16 cellular contexts compared by ENCODE assay signal in genomic region chr5:146888341-146888978, GRCh38. TPM values are rescaled to one million over a fixed set of nuclear protein-coding genes. Genes with fewer than 3 reads are reported as not detected.
DNase-seq lines count a peak whose midpoint lies in the region; ATAC-seq, FAIRE-seq and TF ChIP-seq lines count a peak whose summit lies in the region.
"Had no signal": no experiment of that assay in that cellular context is flagged by ENCODE, and none has a peak within 500 bp of the region (broad histone marks: within the 10 kb centered on the region; RNA-seq: fewer than 3 reads in every experiment).

No MANE protein-coding gene starts in this region.

- H2BK5ac ChIP-seq in H1 (ENCODE audit: low read depth, low read length) = no peak overlapping the region

- H3K23me2 ChIP-seq in H1 (ENCODE audit: low read depth, low read length) = no peaks in the 10 kb centered on the region; the same call in 1 of the 2 replicates

- no peak overlapping the region for H3K4ac ChIP-seq in H1 (replicated peaks; ENCODE audit: insufficient read length, low read depth, low read length)

- no peak overlapping the region for H3K23ac ChIP-seq in H1 (ENCODE audit: insufficient read length)

- no peaks in the 10 kb centered on the region for H3K79me2 ChIP-seq in H1 (ENCODE audit: control insufficient read depth in 1 of 2, insufficient read depth in 2 of 2, low read length in 2 of 2)
- H3K79me2 ChIP-seq in SK-N-SH (ENCODE audit: insufficient read depth) = no peaks in the 10 kb centered on the region
- no peaks in the 10 kb centered on the region for H3K79me2 ChIP-seq in Karpas-422 (ENCODE audit: low read length)

- peak overlapping the region in 1 of 2 experiments; percentile 43; a peak in 3 of 4 replicates for H3K4me2 ChIP-seq in H1 (ENCODE audit: insufficient read depth in 1 of 2, low read depth in 2 of 2, low read length in 2 of 2)
- no peak overlapping the region for H3K4me2 ChIP-seq in SK-N-SH
- H3K4me2 ChIP-seq in Karpas-422 (ENCODE audit: low read depth, low read length, poor library complexity, severe bottlenecking) = no peak overlapping the region

- no peak overlapping the region for H3K14ac ChIP-seq in H1 (ENCODE audit: insufficient read length)

- WGBS in H1 (ENCODE audit: extremely low coverage in 1 of 2, insufficient coverage in 1 of 2, insufficient read length in 1 of 2, insufficient replicate concordance in 2 of 2, low coverage in 1 of 2, low lambda C conversion rate in 2 of 2, missing lambda C conversion rate in 1 of 2), 2 experiments = 44% methylated on average over 3 of the region's 3 CpGs; no CpG with 5 or more reads in 1 of the 2 experiments
- WGBS in SK-N-SH (ENCODE audit: low lambda C conversion rate) = 44% methylated on average over 3 of the region's 3 CpGs

- TF ChIP-seq RAD21 in H1 (IDR thresholded peaks at IDR 0.05 in 1 of 2, conservative IDR thresholded peaks at IDR 0.05 in 1 of 2; ENCODE audit: low read depth in 2 of 2, low read length in 2 of 2) (no peak), SK-N-SH (IDR thresholded peaks at IDR 0.05; ENCODE audit: low read length) (no peak)

- H3K36me3 ChIP-seq in H7 (replicated peaks; ENCODE audit: control insufficient read depth, insufficient read depth, low read length) (no peaks in the 10 kb centered on the region), H1 (ENCODE audit: control insufficient read depth in 2 of 4, insufficient read depth in 4 of 4, low read length in 3 of 4) (no peaks in the 10 kb centered on the region), neuron (ENCODE audit: insufficient read depth, low read length) (no peaks in the 10 kb centered on the region), SK-N-SH (replicated peaks in 1 of 2; ENCODE audit: control insufficient read depth in 1 of 2, insufficient read depth in 2 of 2, low read length in 1 of 2) (no peaks in the 10 kb centered on the region), Karpas-422 (ENCODE audit: insufficient read depth, low read length) (no peaks in the 10 kb centered on the region)

- no peaks in the 10 kb centered on the region for H3K79me1 ChIP-seq in H1 (ENCODE audit: low read depth, low read length)

- H2AK5ac ChIP-seq in H1 (ENCODE audit: low read depth, low read length) = no peak overlapping the region; the same call in 1 of the 2 replicates

- peak overlapping the region; percentile 32; the same call in 1 of the 2 replicates for H2BK12ac ChIP-seq in H1 (ENCODE audit: low read depth, low read length)

- no peak overlapping the region for H4K5ac ChIP-seq in H1 (ENCODE audit: insufficient read length, low read depth, low read length)

- DNase-seq in H7 (peak; percentile 53), H1 (ENCODE audit: low read depth in 1 of 2, low spot score in 2 of 2) (no peak), DMS114 treated with DMSO at 0.1 percent for 48 hours (lab: John Stamatoyannopoulos, UW; ENCODE audit: unreplicated experiment) (no peak), SK-N-SH (no peak), Karpas-422 (no peak)
- DNase-seq: C1 segment of cervical spinal cord; CD4-positive, alpha-beta memory T cell; DND-41; GDM1; GOT3; KG1 had no signal

- H3K4me3 ChIP-seq in H7 (ENCODE audit: insufficient read depth, low read depth, low read length) (no peak overlapping the region), H1 (ENCODE audit: extremely low read depth in 1 of 4, insufficient read depth in 2 of 4, low read depth in 3 of 4, low read length in 4 of 4) (no peak overlapping the region), neuron (ENCODE audit: low read length) (peak overlapping the region; percentile 20), SK-N-SH (ENCODE audit: low read depth in 2 of 2, low read length in 1 of 2) (no peak overlapping the region), Karpas-422 (ENCODE audit: low read length) (no peak overlapping the region)

- no peak for ATAC-seq in HG03139 (IDR thresholded peaks at IDR 0.05; ENCODE audit: unreplicated experiment)

- no peak overlapping the region for H4K8ac ChIP-seq in H1 (ENCODE audit: extremely low read depth, insufficient read depth, low read length)

- POLR2A ChIA-PET in H1 (lab: Charles Lee; ENCODE audit: partially characterized antibody) = no interaction called here
- POLR2A ChIA-PET in SK-N-SH (lab: Yijun Ruan, JAX) = no interaction called here

- H2BK20ac ChIP-seq in H1 (ENCODE audit: low read length) = 0 out of 2 replicates have a peak overlapping the region, but pooled peaks have one; percentile 10

- H3K9ac ChIP-seq in H1 (replicated peaks in 1 of 4; ENCODE audit: extremely low read depth in 1 of 4, low read depth in 3 of 4, low read length in 3 of 4) (no peak overlapping the region), SK-N-SH (no peak overlapping the region), Karpas-422 (ENCODE audit: low read length) (no peak overlapping the region)

- no peak overlapping the region for H2BK15ac ChIP-seq in H1 (ENCODE audit: low read length)

- H3K9me3 ChIP-seq in H1 (ENCODE audit: insufficient read depth in 2 of 2, low read depth in 1 of 2, low read length in 1 of 2) (no peaks in the 10 kb centered on the region), neuron (ENCODE audit: low read length) (no peaks in the 10 kb centered on the region), SK-N-SH (no peaks in the 10 kb centered on the region), Karpas-422 (ENCODE audit: low read length) (no peaks in the 10 kb centered on the region)

- no peak for TF ChIP-seq CTCF in H1 (IDR thresholded peaks at IDR 0.05; ENCODE audit: control extremely low read depth in 1 of 3, insufficient read depth in 1 of 3, low read depth in 1 of 3, low read length in 3 of 3)
- no peak for TF ChIP-seq CTCF in SK-N-SH (IDR thresholded peaks at IDR 0.05)

- H2BK120ac ChIP-seq in H1 (replicated peaks; ENCODE audit: low read depth, low read length) = no peak overlapping the region

- H3K4me1 ChIP-seq in H1 (replicated peaks in 1 of 4; ENCODE audit: control insufficient read depth in 3 of 4, insufficient read depth in 4 of 4, low read length in 3 of 4) (peaks cover 0 to 10% (median 5%) of the 10 kb centered on the region in 4 experiments; a peak in 2 of 7 replicates), neuron (ENCODE audit: insufficient read depth, low read length) (peaks cover 62% of the 10 kb centered on the region), SK-N-SH (ENCODE audit: control insufficient read depth in 1 of 2, insufficient read depth in 2 of 2, low read depth in 1 of 2, low read length in 1 of 2) (no peaks in the 10 kb centered on the region; a peak in 2 of 4 replicates), Karpas-422 (ENCODE audit: low read length) (no peaks in the 10 kb centered on the region)

- H3K27ac ChIP-seq in H1 (ENCODE audit: low read depth, low read length) (no peak overlapping the region), SK-N-SH (ENCODE audit: low read depth in 2 of 2, low read length in 1 of 2) (no peak overlapping the region), Karpas-422 (ENCODE audit: low read length) (no peak overlapping the region)

- TF ChIP-seq EP300 in H1 (IDR thresholded peaks at IDR 0.05; ENCODE audit: borderline replicate concordance in 1 of 2, low read depth in 2 of 2, low read length in 2 of 2) (no peak), SK-N-SH (IDR thresholded peaks at IDR 0.05; ENCODE audit: borderline replicate concordance in 1 of 2, low read depth in 1 of 2, low read length in 1 of 2) (no peak)

- no peaks in the 10 kb centered on the region for H3F3A ChIP-seq in SK-N-SH (replicated peaks; ENCODE audit: insufficient read depth)

- CTCF ChIA-PET in H1 (lab: Charles Lee; ENCODE audit: partially characterized antibody) = interaction anchor here (1.0 to 2.9 kb wide), 2 partner anchors 18 to 31 kb away, joined by 4 to 14 read pairs; no protein-coding TSS in a partner anchor
- CTCF ChIA-PET in SK-N-SH (lab: Yijun Ruan, JAX) = interaction anchor here (1.2 kb wide), 1 partner anchor 300 kb away, joined by 4 read pairs; no protein-coding TSS in a partner anchor

- no peaks in the 10 kb centered on the region for H3K27me3 ChIP-seq in H7 (ENCODE audit: control insufficient read depth, insufficient read depth, low read length)
- H3K27me3 ChIP-seq in H1 (replicated peaks in 1 of 4; ENCODE audit: control insufficient read depth in 3 of 4, extremely low read depth in 1 of 4, insufficient read depth in 3 of 4, low read length in 3 of 4) = peaks cover 0 to 1% (median 0%) of the 10 kb centered on the region in 4 experiments; a peak in 1 of 7 replicates
- H3K27me3 ChIP-seq in neuron (ENCODE audit: insufficient read depth, low read length) = no peaks in the 10 kb centered on the region
- H3K27me3 ChIP-seq in SK-N-SH (ENCODE audit: insufficient read depth) = no peaks in the 10 kb centered on the region
- H3K27me3 ChIP-seq in Karpas-422 (ENCODE audit: low read length) = no peaks in the 10 kb centered on the region

- H2AFZ ChIP-seq in H1 (ENCODE audit: low read length) (no peak overlapping the region), neuron (ENCODE audit: low read depth, low read length) (no peak overlapping the region), SK-N-SH (ENCODE audit: low read depth) (no peak overlapping the region), Karpas-422 (ENCODE audit: low read length) (no peak overlapping the region)

- no peak overlapping the region for H3K18ac ChIP-seq in H1 (ENCODE audit: extremely low read depth, low read length)

- TF ChIP-seq POLR2A in H1 (IDR thresholded peaks at IDR 0.05; ENCODE audit: control extremely low read depth in 1 of 2, low read depth in 2 of 2, low read length in 2 of 2) = no peak

- no peaks in the 10 kb centered on the region for H3K9me2 ChIP-seq in SK-N-SH
- no peaks in the 10 kb centered on the region for H3K9me2 ChIP-seq in Karpas-422 (replicated peaks; ENCODE audit: insufficient read depth, low read length)

- no peaks in the 10 kb centered on the region for H4K20me1 ChIP-seq in H1 (replicated peaks in 1 of 2; ENCODE audit: control insufficient read depth in 1 of 2, insufficient read depth in 2 of 2, low read length in 2 of 2)
- no peaks in the 10 kb centered on the region for H4K20me1 ChIP-seq in SK-N-SH (ENCODE audit: insufficient read depth)
- H4K20me1 ChIP-seq in Karpas-422 (ENCODE audit: insufficient read depth, low read depth, low read length) = no peaks in the 10 kb centered on the region

- H3K56ac ChIP-seq in H1 (replicated peaks; ENCODE audit: insufficient read length, low read depth, low read length) = peak overlapping the region; percentile 13

- FAIRE-seq in H1 (lab: Jason Lieb, UNC) = no peak
- FAIRE-seq: GM12892 had no signal

- H4K91ac ChIP-seq in H1 (replicated peaks; ENCODE audit: insufficient read length, low read length) = no peak overlapping the region

RNA-seq across cellular contexts. Expression of gene PPP2R2B, which starts 9.9 kb away (rescaled TPM):
- total RNA-seq in H7 (2014; rRNA removed; shearing (Covaris generic)) = 60.2 and 75.5 TPM in 2 replicates
- 36.6 and 37.1 TPM in 2 replicates for total RNA-seq in H1 (2021; fragmentation: NEBNext Ultra II Directional; extraction: Animal tissue kit (Norgen Biotek cat#: 25700))
- polyA plus RNA-seq in H1 (2011; rRNA removed) (20.0 and 21.1 TPM in 2 replicates), SK-N-SH (2012; rRNA removed) (11.4 and 11.9 TPM in 2 replicates)
- polyA plus RNA-seq in H1 (2011; cell fraction: cytosol; rRNA removed) = 25.3 TPM
- 18.5 TPM for polyA plus RNA-seq in H1 (2011; cell fraction: nucleus; rRNA removed)
- polyA plus RNA-seq in H1 (2012, experiment 1 of 2) = 24.5 to 31.1 TPM (median 26.8 TPM) in 4 replicates
- polyA plus RNA-seq in H1 (2012, experiment 2 of 2) = 7.5 TPM
- polyA plus RNA-seq in H1 (2013, experiment 1 of 2) = 18.0 TPM
- polyA plus RNA-seq in H1 (2013, experiment 2 of 2) = 18.5 TPM
- 18.9 and 22.2 TPM in 2 replicates for polyA minus RNA-seq in H1 (2011; rRNA and poly(A)+ RNA removed)
- polyA minus RNA-seq in H1 (2011; cell fraction: cytosol; rRNA and poly(A)+ RNA removed) = 23.0 TPM
- polyA minus RNA-seq in H1 (2011; cell fraction: nucleus; rRNA and poly(A)+ RNA removed) = 66.9 TPM
- 13.4 and 13.7 TPM in 2 replicates for polyA plus RNA-seq in SK-N-SH (2012; cell fraction: cytosol; rRNA removed)
- polyA plus RNA-seq in SK-N-SH (2012; cell fraction: nucleus; rRNA removed) = 5.4 and 8.3 TPM in 2 replicates
- total RNA-seq in Karpas-422 (2014; rRNA removed; shearing (Covaris generic); ENCODE audit: low replicate concordance) = not detected in 2 replicates
- total RNA-seq: B cell, HT1080 had no signal

Comparison
In these comparisons a context has a peak if more than half of its experiments do, and no peak if none do; other contexts are left out.
1. RNA of gene PPP2R2B, which starts 9.9 kb away (total RNA-seq): 60.2 to 75.5 TPM in H7 and 36.6 to 37.1 TPM in H1; not detected in Karpas-422; every median in the first group is over 10 times any median in the second.